Comparison of ENCODE assay signal across 17 cellular contexts in the genomic region with DNA sequence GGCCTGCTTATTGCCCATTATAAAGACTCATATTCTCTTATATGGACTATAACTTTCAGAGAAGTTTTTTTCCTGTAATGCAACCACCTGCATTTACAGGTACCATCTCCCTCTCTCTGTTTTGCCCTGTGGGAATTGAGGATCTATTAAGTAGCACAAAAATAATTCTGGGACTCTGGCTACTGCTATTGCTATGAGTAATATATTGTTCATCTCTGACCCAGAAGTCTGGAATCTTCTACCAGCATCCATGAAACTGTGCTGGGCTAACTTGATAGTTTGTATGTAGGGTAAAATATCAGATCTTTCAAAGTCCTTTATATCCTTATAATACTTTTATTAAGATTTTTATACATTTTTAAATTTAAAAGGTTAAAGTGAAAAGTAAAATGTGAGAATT.
"Had no signal": no experiment of that assay in that cellular context is flagged by ENCODE, and none has a peak within 500 bp of the region (broad histone marks: within the 10 kb centered on the region; RNA-seq: fewer than 3 reads in every experiment).

No MANE protein-coding gene starts in this region.

- H3K27me3 ChIP-seq: suprapubic skin had no signal

- H3K9me3 ChIP-seq: left ventricle myocardium inferior, psoas muscle, suprapubic skin had no signal

- DNase-seq: activated effector memory CD4-positive, alpha-beta T cell treated with anti-CD3 and anti-CD28 coated beads, Interleukin-2, amount 50 U/mL, for 16 hours; activated T-cell treated with anti-CD3 and anti-CD28 coated beads, Interleukin-2, amount 50 U/mL, for 4 hours; caudate nucleus; cortex of kidney; effector CD8-positive, alpha-beta T cell; foreskin melanocyte; head of caudate nucleus; left ventricle myocardium inferior; mesenchymal stem cell; nephron progenitor cell; psoas muscle; stimulated activated CD4-positive, alpha-beta T cell treated with anti-CD3 and anti-CD28 coated beads, Interleukin-12 subunit alpha, Interleukin-12 subunit beta, amount 100 ng/mL, for 4 hours; stimulated activated naive CD4-positive, alpha-beta T cell treated with Interleukin-2 at 50 U/mL for 16 hours; SW 1271 had no signal

- H3K4me1 ChIP-seq: suprapubic skin had no signal

- H3K27ac ChIP-seq: left ventricle myocardium inferior, psoas muscle, suprapubic skin had no signal

- H3K4me3 ChIP-seq: left ventricle myocardium inferior, psoas muscle, suprapubic skin had no signal

- H3K36me3 ChIP-seq: left ventricle myocardium inferior, suprapubic skin had no signal

- ATAC-seq: activated CD4-positive, CD25-positive, alpha-beta regulatory T cell treated with anti-CD3 and anti-CD28 coated beads, Interleukin-2, amount 50 U/mL, for 24 hours; activated T-cell treated with anti-CD3 and anti-CD28 coated beads, Interleukin-2, amount 50 U/mL, for 4 hours; psoas muscle; sciatic nerve had no signal
